ENCODE assay signal across 20 cellular contexts in the genomic region with DNA sequence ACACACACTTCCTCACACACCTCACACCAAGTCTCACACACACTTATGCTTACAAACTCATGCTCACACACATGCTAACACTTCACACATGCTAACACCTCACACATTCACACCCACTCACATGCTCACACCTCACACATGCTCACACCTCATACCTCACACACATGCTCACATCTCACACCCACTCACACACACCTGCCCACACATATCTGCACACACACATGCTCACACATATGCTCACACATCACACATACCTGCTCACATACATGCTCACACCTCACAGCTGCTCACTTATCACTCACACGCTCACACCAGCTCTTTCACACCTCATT. TPM values are rescaled to one million over a fixed set of nuclear protein-coding genes. Genes with fewer than 3 reads are reported as not detected.
A peak's percentile ranks its signal among the peaks of the same experiment; 100 is the strongest.
DNase-seq lines count a peak whose midpoint lies in the region; ATAC-seq, FAIRE-seq and TF ChIP-seq lines count a peak whose summit lies in the region.
"Had no signal": no experiment of that assay in that cellular context is flagged by ENCODE, and none has a peak within 500 bp of the region (broad histone marks: within the 10 kb centered on the region; RNA-seq: fewer than 3 reads in every experiment).

No MANE protein-coding gene starts in this region.

- H2BK15ac ChIP-seq in IMR-90 (ENCODE audit: low read depth, low read length): no peak overlapping the region

- H2BK20ac ChIP-seq in IMR-90 (ENCODE audit: low read depth, low read length): no peak overlapping the region

- H3K27me3 ChIP-seq in IMR-90 (ENCODE audit: control insufficient read depth, insufficient read depth, low read length) (no peaks in the 10 kb centered on the region; the same call in none of the 2 replicates), keratinocyte (ENCODE audit: control insufficient read depth, extremely low read depth, insufficient read depth, low read length) (no peaks in the 10 kb centered on the region), osteoblast (ENCODE audit: insufficient read depth, low read length) (no peaks in the 10 kb centered on the region), endodermal cell (ENCODE audit: control insufficient read depth, insufficient read depth, low read length, poor library complexity, severe bottlenecking) (no peaks in the 10 kb centered on the region)
- H3K27me3 ChIP-seq: BE2C had no signal

- TF ChIP-seq POLR2A in GM12892 (IDR thresholded peaks at IDR 0.05; ENCODE audit: low read depth, low read length) (no peak), IMR-90 (IDR thresholded peaks at IDR 0.05; ENCODE audit: low read depth, low read length) (no peak)

- peak; percentile 86 for FAIRE-seq in GM12892 (lab: Jason Lieb, UNC)
- peak; percentile 26 for FAIRE-seq in keratinocyte (lab: Jason Lieb, UNC)
- FAIRE-seq: A204.1, D721Med, GM18507 had no signal

- H2BK120ac ChIP-seq in IMR-90 (ENCODE audit: low read depth, low read length): no peak overlapping the region

- H4K5ac ChIP-seq in IMR-90 (ENCODE audit: low read depth, low read length): no peak overlapping the region

- no peak for ATAC-seq in IMR-90 (ENCODE audit: low read depth)
- ATAC-seq in HG02759 (IDR thresholded peaks at IDR 0.05; ENCODE audit: unreplicated experiment): no peak

- H3K4ac ChIP-seq in IMR-90 (ENCODE audit: low read depth, low read length): no peak overlapping the region

- TF ChIP-seq CTCF in IMR-90 (conservative IDR thresholded peaks at IDR 0.05; ENCODE audit: low read depth, low read length): no peak
- TF ChIP-seq CTCF in keratinocyte (optimal IDR thresholded peaks at IDR 0.05 in 1 of 3, IDR thresholded peaks at IDR 0.05 in 1 of 3, conservative IDR thresholded peaks at IDR 0.05 in 1 of 3; ENCODE audit: extremely low read depth in 1 of 3, insufficient read depth in 2 of 3, low read length in 3 of 3): no peak
- no peak for TF ChIP-seq CTCF in osteoblast (IDR thresholded peaks at IDR 0.05; ENCODE audit: extremely low read depth, low read depth, low read length)
- no peak for TF ChIP-seq CTCF in endodermal cell (conservative IDR thresholded peaks at IDR 0.05)

- H3K27ac Mint-ChIP-seq in endodermal cell: no peak overlapping the region
- H3K27ac Mint-ChIP-seq: CD4-positive, alpha-beta T cell; H9 had no signal

- H3K4me3 ChIP-seq in IMR-90 (ENCODE audit: insufficient read depth, low read depth, low read length) (no peak overlapping the region), keratinocyte (ENCODE audit: control insufficient read depth in 2 of 3, extremely low read depth in 1 of 3, insufficient read depth in 2 of 3, low read depth in 1 of 3, low read length in 3 of 3) (no peak overlapping the region), osteoblast (ENCODE audit: insufficient read depth, low read length) (no peak overlapping the region), endodermal cell (ENCODE audit: low read length) (no peak overlapping the region)

- H2AFZ ChIP-seq in IMR-90 (replicated peaks; ENCODE audit: low read length, poor library complexity) (no peak overlapping the region), keratinocyte (ENCODE audit: control insufficient read depth, low read length) (no peak overlapping the region), osteoblast (ENCODE audit: low read length) (no peak overlapping the region)

- no TSS peak for BruUV-seq in IMR-90 (replicated peaks; lab: Mats Ljungman, UMichigan)

- H3K36me3 Mint-ChIP-seq in endodermal cell (ENCODE audit: low read depth): no peaks in the 10 kb centered on the region

- no peak overlapping the region for H3K4me3 Mint-ChIP-seq in endodermal cell
- H3K4me3 Mint-ChIP-seq: CD4-positive, alpha-beta T cell; H9 had no signal

- H3K27ac ChIP-seq in IMR-90 (ENCODE audit: insufficient read depth, low read length): no peak overlapping the region
- no peak overlapping the region for H3K27ac ChIP-seq in keratinocyte (ENCODE audit: control insufficient read depth, insufficient read depth, low read length)
- no peak overlapping the region for H3K27ac ChIP-seq in osteoblast (ENCODE audit: low read depth, low read length)
- H3K27ac ChIP-seq in endodermal cell (ENCODE audit: low read depth, low read length): no peak overlapping the region
- H3K27ac ChIP-seq: C4-2B had no signal

- H4K91ac ChIP-seq in IMR-90 (ENCODE audit: insufficient read depth, low read depth, low read length): no peak overlapping the region

- H3K4me1 Mint-ChIP-seq in endodermal cell: peaks cover 8% of the 10 kb centered on the region

- no peak overlapping the region for H3K23ac ChIP-seq in IMR-90 (ENCODE audit: low read depth, low read length)

- WGBS in IMR-90 (ENCODE audit: extremely low coverage in 2 of 2, insufficient read length in 1 of 2), 2 experiments: 100% methylated on average over 1 of the region's 1 CpG; no CpG with 5 or more reads in 1 of the 2 experiments
- 87 to 100% methylated on average over 1 of the region's 1 CpG for WGBS in endodermal cell (ENCODE audit: insufficient coverage in 1 of 2, insufficient read length in 1 of 2), 2 experiments

- H2AK5ac ChIP-seq in IMR-90 (ENCODE audit: low read depth, low read length): peak overlapping the region; percentile 43; the same call in 1 of the 2 replicates

- no peak overlapping the region for H3K14ac ChIP-seq in IMR-90 (replicated peaks; ENCODE audit: low read depth, low read length)

- in situ Hi-C loops in IMR-90 (cut with MboI; ENCODE audit: low sequenced_read_pairs): loop anchor here (25.0 kb wide), 1 partner anchor 470 kb away; no protein-coding TSS in a partner anchor

- no peak overlapping the region for H3K4me2 ChIP-seq in IMR-90 (ENCODE audit: low read depth, low read length)
- H3K4me2 ChIP-seq in keratinocyte (ENCODE audit: control insufficient read depth, extremely low read depth, insufficient read depth, low read depth, low read length): no peak overlapping the region
- H3K4me2 ChIP-seq in osteoblast (ENCODE audit: insufficient read depth, low read length): no peak overlapping the region

- H3K9ac ChIP-seq in IMR-90 (ENCODE audit: low read depth, low read length) (no peak overlapping the region), keratinocyte (ENCODE audit: control insufficient read depth, extremely low read depth, insufficient read depth, low read length) (no peak overlapping the region), endodermal cell (ENCODE audit: extremely low read depth, low read length, poor library complexity, severe bottlenecking) (no peak overlapping the region)

- POLR2A ChIA-PET in IMR-90 (lab: Charles Lee; ENCODE audit: unreplicated experiment): no interaction called here

- CTCF ChIA-PET in IMR-90 (lab: Yijun Ruan, JAX): no interaction called here

- DNase-seq in GM12892 (ENCODE audit: insufficient read length) (no peak), IMR-90 (no peak), keratinocyte (ENCODE audit: low read depth, low spot score) (no peak), osteoblast (ENCODE audit: insufficient read length, low spot score, missing footprints) (peak; percentile 72), DMS79 treated with DMSO at 0.1 percent for 48 hours (lab: John Stamatoyannopoulos, UW) (no peak), endodermal cell (no peak)
- no peak for DNase-seq in activated T-cell treated with anti-CD3 and anti-CD28 coated beads, Interleukin-2, amount 50 U/mL, for 1 hour
- DNase-seq: ACHN; BE2C; Caco-2; CD4-positive, alpha-beta T cell; GDM1; GOT3; H9 had no signal

- H3K4me1 ChIP-seq in IMR-90 (ENCODE audit: control insufficient read depth, insufficient read depth, low read length) (no peaks in the 10 kb centered on the region), keratinocyte (ENCODE audit: control insufficient read depth, extremely low read depth, insufficient read depth, low read length) (peaks cover 6% of the 10 kb centered on the region), osteoblast (ENCODE audit: insufficient read depth, low read length) (no peaks in the 10 kb centered on the region), endodermal cell (ENCODE audit: control insufficient read depth, insufficient read depth, low read length) (peaks cover 2% of the 10 kb centered on the region)

- H3K36me3 ChIP-seq in IMR-90 (ENCODE audit: control insufficient read depth, insufficient read depth, low read length) (no peaks in the 10 kb centered on the region), keratinocyte (ENCODE audit: control insufficient read depth in 2 of 2, extremely low read depth in 1 of 2, insufficient read depth in 2 of 2, low read length in 2 of 2) (no peaks in the 10 kb centered on the region), osteoblast (ENCODE audit: insufficient read depth, low read length) (no peaks in the 10 kb centered on the region), endodermal cell (ENCODE audit: control insufficient read depth, insufficient read depth, low read length) (no peaks in the 10 kb centered on the region)
- H3K36me3 ChIP-seq: BE2C had no signal

- H3K56ac ChIP-seq in IMR-90 (ENCODE audit: extremely low read depth, insufficient read depth, low read length): no peak overlapping the region

- no peak overlapping the region for H3K18ac ChIP-seq in IMR-90 (ENCODE audit: low read depth, low read length)

- H3K9me3 ChIP-seq in IMR-90 (ENCODE audit: control insufficient read depth, insufficient read depth, low read length) (no peaks in the 10 kb centered on the region), keratinocyte (ENCODE audit: control insufficient read depth, low read depth, low read length) (no peaks in the 10 kb centered on the region), osteoblast (ENCODE audit: low read depth, low read length) (no peaks in the 10 kb centered on the region), endodermal cell (ENCODE audit: control insufficient read depth, low read length) (peaks cover 9% of the 10 kb centered on the region)
- H3K9me3 ChIP-seq: BE2C had no signal

- H3K79me2 ChIP-seq in keratinocyte (ENCODE audit: control insufficient read depth, insufficient read depth, low read length) (no peaks in the 10 kb centered on the region), osteoblast (ENCODE audit: insufficient read depth, low read length) (no peaks in the 10 kb centered on the region)

- no peaks in the 10 kb centered on the region for H3K9me3 Mint-ChIP-seq in endodermal cell
- H3K9me3 Mint-ChIP-seq: CD4-positive, alpha-beta T cell; H9 had no signal

- no peaks in the 10 kb centered on the region for H3K27me3 Mint-ChIP-seq in endodermal cell (ENCODE audit: insufficient read depth)
- H3K27me3 Mint-ChIP-seq: CD4-positive, alpha-beta T cell had no signal

- intact Hi-C loops in IMR-90 (cut with micrococcal nuclease): no loop called here

- dilution Hi-C loops in IMR-90 (cut with HindIII; ENCODE audit: low sequenced_read_pairs, unreplicated experiment): no loop called here
- dilution Hi-C loops in keratinocyte (cut with MboI; ENCODE audit: extremely low pct_ligation_motif_present, low sequenced_read_pairs): no loop called here

- TF ChIP-seq RAD21 in IMR-90 (IDR thresholded peaks at IDR 0.05; ENCODE audit: low read length): no peak

- H2AK9ac ChIP-seq in IMR-90 (replicated peaks; ENCODE audit: low read depth, low read length, poor library complexity): peak overlapping the region; percentile 28

- no peak overlapping the region for H4K8ac ChIP-seq in IMR-90 (ENCODE audit: low read depth in 2 of 2, low read length in 2 of 2)

- H3K9me1 ChIP-seq in IMR-90 (ENCODE audit: insufficient read depth, low read length) (peaks cover 20% of the 10 kb centered on the region), keratinocyte (ENCODE audit: control insufficient read depth, extremely low read depth, insufficient read depth, low read length) (no peaks in the 10 kb centered on the region)

- H2BK5ac ChIP-seq in IMR-90 (ENCODE audit: low read depth, low read length, poor library complexity, severe bottlenecking): peak overlapping the region; percentile 37

- H4K20me1 ChIP-seq in IMR-90 (ENCODE audit: insufficient read depth, low read length): no peaks in the 10 kb centered on the region
- no peaks in the 10 kb centered on the region for H4K20me1 ChIP-seq in keratinocyte (ENCODE audit: control insufficient read depth, extremely low read depth, insufficient read depth, low read length)
- no peaks in the 10 kb centered on the region for H4K20me1 ChIP-seq in osteoblast (ENCODE audit: insufficient read depth, low read length)

- H3K79me1 ChIP-seq in IMR-90 (ENCODE audit: low read depth in 1 of 2, low read length in 2 of 2): peaks cover 0 to 2% of the 10 kb centered on the region in 2 experiments; a peak in 1 of 4 replicates

RNA-seq across cellular contexts. Expression of a gene that starts 4.5 kb away (rescaled TPM):
- not detected for polyA plus RNA-seq in GM12892 (2012; ENCODE audit: missing spikeins)
- not detected in 2 replicates for total RNA-seq in IMR-90 (2012; rRNA removed)
- polyA plus RNA-seq in IMR-90 (2012; rRNA removed): not detected in 2 replicates
- not detected in 2 replicates for polyA plus RNA-seq in IMR-90 (2012; cell fraction: cytosol; rRNA removed)
- polyA plus RNA-seq in IMR-90 (2012; cell fraction: nucleus; rRNA removed; ENCODE audit: low replicate concordance): not detected in 2 replicates
- polyA plus RNA-seq in keratinocyte: not detected in 3 replicates
- not detected for polyA plus RNA-seq in keratinocyte (2011; ENCODE audit: low read depth)
- polyA plus RNA-seq in keratinocyte (2011; cell fraction: cytosol; rRNA removed): not detected in 2 replicates
- not detected in 2 replicates for polyA plus RNA-seq in keratinocyte (2011; cell fraction: nucleus; rRNA removed)
- not detected in 2 replicates for polyA plus RNA-seq in keratinocyte (2012; ENCODE audit: low replicate concordance)
- not detected in 3 replicates for polyA minus RNA-seq in keratinocyte
- polyA minus RNA-seq in keratinocyte (2011; cell fraction: cytosol; rRNA and poly(A)+ RNA removed): not detected
- not detected in 2 replicates for polyA minus RNA-seq in keratinocyte (2011; cell fraction: nucleus; rRNA and poly(A)+ RNA removed)
- total RNA-seq in osteoblast: not detected in 2 replicates
- total RNA-seq in endodermal cell: under 1 TPM in 1 of 2 donors, not detected in 1; 0.07 TPM
- not detected for polyA plus RNA-seq in endodermal cell (2013, experiment 1 of 2)
- not detected for polyA plus RNA-seq in endodermal cell (2013, experiment 2 of 2)
- total RNA-seq: Caco-2; CD4-positive, alpha-beta T cell; Daoy; H9 had no signal

RNA-seq across cellular contexts. Expression of a gene that starts 21.4 kb away (rescaled TPM):
- polyA plus RNA-seq in GM12892 (2012; ENCODE audit: missing spikeins): 5.5 TPM
- not detected in 2 replicates for total RNA-seq in IMR-90 (2012; rRNA removed)
- polyA plus RNA-seq in IMR-90 (2012; rRNA removed): not detected in 2 replicates
- 0.03 TPM in 1 of 2 replicates, not detected in the other for polyA plus RNA-seq in IMR-90 (2012; cell fraction: cytosol; rRNA removed)
- not detected in 2 replicates for polyA plus RNA-seq in IMR-90 (2012; cell fraction: nucleus; rRNA removed; ENCODE audit: low replicate concordance)
- polyA plus RNA-seq in keratinocyte: not detected in 3 replicates
- polyA plus RNA-seq in keratinocyte (2011; ENCODE audit: low read depth): not detected
- not detected in 2 replicates for polyA plus RNA-seq in keratinocyte (2011; cell fraction: cytosol; rRNA removed)
- not detected in 2 replicates for polyA plus RNA-seq in keratinocyte (2011; cell fraction: nucleus; rRNA removed)
- polyA plus RNA-seq in keratinocyte (2012; ENCODE audit: low replicate concordance): not detected in 2 replicates
- 0.13 TPM in 1 of 3 replicates, not detected in the others for polyA minus RNA-seq in keratinocyte
- not detected for polyA minus RNA-seq in keratinocyte (2011; cell fraction: cytosol; rRNA and poly(A)+ RNA removed)
- polyA minus RNA-seq in keratinocyte (2011; cell fraction: nucleus; rRNA and poly(A)+ RNA removed): not detected in 2 replicates
- not detected in 2 replicates for total RNA-seq in osteoblast
- not detected for total RNA-seq in endodermal cell
- not detected for polyA plus RNA-seq in endodermal cell (2013, experiment 1 of 2)
- 0.25 TPM for polyA plus RNA-seq in endodermal cell (2013, experiment 2 of 2)
- total RNA-seq: Caco-2, Daoy, H9 had no signal

RNA-seq across cellular contexts. Expression of a gene that starts 51.4 kb away (rescaled TPM):
- polyA plus RNA-seq in GM12892 (2012; ENCODE audit: missing spikeins): 7.0 TPM
- 29.2 and 32.4 TPM in 2 replicates for total RNA-seq in IMR-90 (2012; rRNA removed)
- polyA plus RNA-seq in IMR-90 (2012; rRNA removed): 144 and 164 TPM in 2 replicates
- 96.1 and 190 TPM in 2 replicates for polyA plus RNA-seq in IMR-90 (2012; cell fraction: cytosol; rRNA removed)
- 451 and 1,131 TPM in 2 replicates for polyA plus RNA-seq in IMR-90 (2012; cell fraction: nucleus; rRNA removed; ENCODE audit: low replicate concordance)
- polyA plus RNA-seq in keratinocyte: 35.3 to 62.3 TPM (median 59.9 TPM) in 3 replicates
- 8.1 TPM for polyA plus RNA-seq in keratinocyte (2011; ENCODE audit: low read depth)
- polyA plus RNA-seq in keratinocyte (2011; cell fraction: cytosol; rRNA removed): 24.9 and 51.2 TPM in 2 replicates
- 163 and 223 TPM in 2 replicates for polyA plus RNA-seq in keratinocyte (2011; cell fraction: nucleus; rRNA removed)
- 31.4 and 61.9 TPM in 2 replicates for polyA plus RNA-seq in keratinocyte (2012; ENCODE audit: low replicate concordance)
- polyA minus RNA-seq in keratinocyte: 24.6 to 50.4 TPM (median 25.7 TPM) in 3 replicates
- 68.1 TPM for polyA minus RNA-seq in keratinocyte (2011; cell fraction: cytosol; rRNA and poly(A)+ RNA removed)
- polyA minus RNA-seq in keratinocyte (2011; cell fraction: nucleus; rRNA and poly(A)+ RNA removed): 65.1 and 68.7 TPM in 2 replicates
- 52.5 and 78.9 TPM in 2 replicates for total RNA-seq in osteoblast
- total RNA-seq in endodermal cell: 10 to 100 TPM; 34.7 to 40.4 TPM
- 38.8 TPM for polyA plus RNA-seq in endodermal cell (2013, experiment 1 of 2)
- 31.4 TPM for polyA plus RNA-seq in endodermal cell (2013, experiment 2 of 2)
